9 cellular contexts compared by ENCODE assay signal in the genomic region with DNA sequence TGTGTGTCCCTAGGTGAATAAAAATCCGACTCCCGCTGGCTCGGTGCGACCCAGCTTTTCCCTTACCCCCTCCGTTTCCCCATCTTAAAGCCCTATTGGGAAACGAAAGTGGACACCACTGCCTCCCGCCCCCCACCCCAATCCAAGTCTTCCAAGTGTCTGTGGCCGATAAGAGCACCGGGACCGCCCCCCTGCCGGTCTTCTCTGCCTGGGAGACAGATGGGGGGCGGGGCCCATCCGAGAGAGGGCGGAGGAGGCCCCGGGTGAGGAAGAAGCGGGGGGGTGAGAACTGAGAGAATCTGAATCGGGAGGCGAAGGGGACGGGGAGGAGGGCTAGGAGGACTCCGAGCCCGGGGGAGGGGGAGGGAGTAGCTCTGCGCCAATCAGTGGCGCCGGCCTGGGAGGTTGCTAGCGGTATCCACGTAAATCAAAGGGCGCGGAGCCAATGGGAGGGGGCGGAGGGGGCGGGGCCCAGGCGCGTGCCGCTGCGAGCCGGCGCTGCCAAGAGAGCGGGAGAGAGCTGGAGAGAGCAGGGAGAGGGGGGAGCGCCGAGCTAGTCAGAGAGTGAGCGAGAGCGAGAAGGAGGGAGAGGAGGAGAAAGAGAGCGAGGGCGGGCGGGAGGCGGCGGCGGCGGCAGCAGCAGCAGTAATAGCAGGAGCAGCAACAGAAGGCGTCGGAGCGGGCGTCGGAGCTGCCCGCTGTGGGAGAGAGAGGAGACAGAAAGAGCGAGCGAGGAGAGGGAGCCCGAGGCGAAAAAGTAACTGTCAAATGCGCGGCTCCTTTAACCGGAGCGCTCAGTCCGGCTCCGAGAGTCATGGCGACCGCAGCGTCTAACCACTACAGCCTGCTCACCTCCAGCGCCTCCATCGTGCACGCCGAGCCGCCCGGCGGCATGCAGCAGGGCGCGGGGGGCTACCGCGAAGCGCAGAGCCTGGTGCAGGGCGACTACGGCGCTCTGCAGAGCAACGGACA. TPM values are rescaled to one million over a fixed set of nuclear protein-coding genes. Genes with fewer than 3 reads are reported as not detected.
DNase-seq lines count a peak whose midpoint lies in the region; ATAC-seq and TF ChIP-seq lines count a peak whose summit lies in the region.
"Had no signal": no experiment of that assay in that cellular context is flagged by ENCODE, and none has a peak within 500 bp of the region (broad histone marks: within the 10 kb centered on the region; RNA-seq: fewer than 3 reads in every experiment).

Gene POU3F2, plus strand, starts transcription at position 515 of the 972 bp plus-strand sequence. Its CDS starts 300 bp downstream, at position 815.

- TF ChIP-seq CTCF in colonic mucosa (IDR thresholded peaks at IDR 0.05), result no peak

- no peaks in the 10 kb centered on the region for H3K9me3 ChIP-seq in colonic mucosa

- H3K27ac ChIP-seq in colonic mucosa, result no peak within 1 kb of the TSS
- H3K27ac ChIP-seq: C4-2B had no signal

- H3K27me3 ChIP-seq in colonic mucosa, result peaks cover 96% of the 10 kb centered on the region

- ATAC-seq in Right ventricle myocardium inferior, result peak; percentile 75
- peak; percentile 64 for ATAC-seq in HG03066 (IDR thresholded peaks at IDR 0.05; ENCODE audit: low read depth, unreplicated experiment)
- peak; percentile 39 for ATAC-seq in left lobe of liver

- H3K4me3 ChIP-seq in colonic mucosa, result peak within 1 kb of the TSS; percentile 39

- no peak within 1 kb of the TSS for H3K9ac ChIP-seq in colonic mucosa (ENCODE audit: low read depth in 2 of 2, low read length in 2 of 2)

- H3K36me3 ChIP-seq in colonic mucosa, result no peaks in the 10 kb centered on the region

- DNase-seq in Right ventricle myocardium inferior (ENCODE audit: missing footprints) (no peak), cardiac septum (ENCODE audit: low spot score) (no peak), NCI-H2107 treated with DMSO at 0.1 percent for 48 hours (lab: John Stamatoyannopoulos, UW; ENCODE audit: unreplicated experiment) (peak; percentile 97), colonic mucosa (peak; percentile 68), left lobe of liver (ENCODE audit: low spot score) (no peak)
- DNase-seq in activated CD4-positive, CD25-positive, alpha-beta regulatory T cell treated with anti-CD3 and anti-CD28 coated beads, Interleukin-2, amount 50 U/mL, for 72 hours, result peak; percentile 65
- DNase-seq in stimulated activated CD4-positive, alpha-beta T cell treated with anti-CD3 and anti-CD28 coated beads, Interleukin-1b, Interleukin-23, amount 100 ng/mL, for 48 hours, result peak; percentile 66

- intact Hi-C loops in Right ventricle myocardium inferior (cut with DNase I) (no loop called here), cardiac septum (cut with DNase I) (no loop called here), colonic mucosa (cut with DNase I) (no loop called here)

- H3K4me1 ChIP-seq in colonic mucosa, result peaks cover 12% of the 10 kb centered on the region

RNA-seq across cellular contexts. Expression of gene POU3F2, which starts in this region (rescaled TPM):
- total RNA-seq in Right ventricle myocardium inferior (not detected), cardiac septum (0.08 TPM), colonic mucosa (not detected), left lobe of liver (not detected)

Comparison
In these comparisons a context has a peak if more than half of its experiments do, and no peak if none do; other contexts are left out.
1. Peak in ATAC-seq in Right ventricle myocardium inferior; RNA of the gene not detected or under 1 TPM.
2. Peak in DNase-seq and H3K4me3 ChIP-seq in colonic mucosa; RNA of the gene not detected or under 1 TPM.
3. Peak in ATAC-seq in left lobe of liver; RNA of the gene not detected or under 1 TPM.
4. DNase-seq: peak in NCI-H2107 treated with DMSO at 0.1 percent for 48 hours (single experiment), activated CD4-positive, CD25-positive, alpha-beta regulatory T cell treated with anti-CD3 and anti-CD28 coated beads, Interleukin-2, amount 50 U/mL, for 72 hours (single experiment) and stimulated activated CD4-positive, alpha-beta T cell treated with anti-CD3 and anti-CD28 coated beads, Interleukin-1b, Interleukin-23, amount 100 ng/mL, for 48 hours (single experiment); none in Right ventricle myocardium inferior (single experiment), cardiac septum (single experiment) and left lobe of liver (single experiment).
5. Peak in every context shown above with its lines, with median percentiles within 50 percentile points of each other: ATAC-seq.